18 cellular contexts compared by ENCODE assay signal in genomic region chr10:85623342-85623741, GRCh38.
"Had no signal": no experiment of that assay in that cellular context is flagged by ENCODE, and none has a peak within 500 bp of the region (broad histone marks: within the 10 kb centered on the region; RNA-seq: fewer than 3 reads in every experiment).

No MANE protein-coding gene starts in this region.

- H3K36me3 ChIP-seq: pancreas, right lobe of liver, stomach, thyroid gland had no signal

- H3K4me1 Mint-ChIP-seq: immature natural killer cell, memory B cell, natural killer cell had no signal

- H3K9me3 Mint-ChIP-seq: effector memory CD8-positive, alpha-beta T cell; memory B cell; natural killer cell; stimulated activated effector memory CD8-positive, alpha-beta T cell treated with anti-CD3 and anti-CD28 coated beads, Interleukin-12 subunit alpha, Interleukin-12 subunit beta, amount 100 ng/mL, for 72 hours had no signal

- DNase-seq: cortex of kidney; effector memory CD8-positive, alpha-beta T cell; hypothalamus; immature natural killer cell; natural killer cell; occipital lobe; pancreas; retina; right lobe of liver; small intestine; stimulated activated CD4-positive, alpha-beta T cell treated with anti-CD3 and anti-CD28 coated beads, Interleukin-15, amount 100 ng/mL, for 24 hours; stimulated activated CD4-positive, alpha-beta T cell treated with anti-CD3 and anti-CD28 coated beads, Interleukin-2, amount 100 ng/mL, for 48 hours; stimulated activated naive CD4-positive, alpha-beta T cell treated with Interleukin-2 at 50 U/mL for 16 hours; stomach; thyroid gland had no signal

- H3K4me3 ChIP-seq: lung, pancreas, right lobe of liver, stomach, thyroid gland had no signal

- H3K27ac ChIP-seq: pancreas, right lobe of liver, stomach, thyroid gland had no signal

- H3K9me3 ChIP-seq: pancreas, right lobe of liver, stomach, thyroid gland had no signal

- H3K4me1 ChIP-seq: pancreas, right lobe of liver, stomach, thyroid gland had no signal

- H3K27ac Mint-ChIP-seq: effector memory CD8-positive, alpha-beta T cell; immature natural killer cell; memory B cell; natural killer cell; stimulated activated effector memory CD8-positive, alpha-beta T cell treated with anti-CD3 and anti-CD28 coated beads, Interleukin-12 subunit alpha, Interleukin-12 subunit beta, amount 100 ng/mL, for 72 hours had no signal

- H3K36me3 Mint-ChIP-seq: immature natural killer cell; memory B cell; natural killer cell; stimulated activated effector memory CD8-positive, alpha-beta T cell treated with anti-CD3 and anti-CD28 coated beads, Interleukin-12 subunit alpha, Interleukin-12 subunit beta, amount 100 ng/mL, for 72 hours had no signal

- H3K4me3 Mint-ChIP-seq: effector memory CD8-positive, alpha-beta T cell; immature natural killer cell; memory B cell; natural killer cell; stimulated activated effector memory CD8-positive, alpha-beta T cell treated with anti-CD3 and anti-CD28 coated beads, Interleukin-12 subunit alpha, Interleukin-12 subunit beta, amount 100 ng/mL, for 72 hours had no signal

- H3K27me3 ChIP-seq: pancreas, right lobe of liver, stomach, thyroid gland had no signal
